In genomic region chr17:65290041-65290440, GRCh38 we compare ENCODE assay signal across 29 cellular contexts.
"Had no signal": no experiment of that assay in that cellular context is flagged by ENCODE, and none has a peak within 500 bp of the region (broad histone marks: within the 10 kb centered on the region; RNA-seq: fewer than 3 reads in every experiment).

No MANE protein-coding gene starts in this region.

- ATAC-seq: activated CD4-positive, CD25-positive, alpha-beta regulatory T cell treated with anti-CD3 and anti-CD28 coated beads, Interleukin-2, amount 50 U/mL, for 24 hours; stimulated activated effector memory CD8-positive, alpha-beta T cell treated with anti-CD3 and anti-CD28 coated beads, Interleukin-12 subunit alpha, Interleukin-12 subunit beta, amount 100 ng/mL, for 72 hours had no signal

- H3K4me3 Mint-ChIP-seq: activated naive CD4-positive, alpha-beta T cell treated with anti-CD3 and anti-CD28 coated beads for 36 hours; activated naive CD8-positive, alpha-beta T cell treated with anti-CD3 and anti-CD28 coated beads for 36 hours; naive B cell; stimulated activated effector memory CD8-positive, alpha-beta T cell treated with anti-CD3 and anti-CD28 coated beads, Interleukin-12 subunit alpha, Interleukin-12 subunit beta, amount 100 ng/mL, for 72 hours; stimulated activated naive CD8-positive, alpha-beta T cell treated with anti-CD3 and anti-CD28 coated beads, Interleukin-15, Interleukin-2, amounts not matched to agents 100 ng/mL and 50 ng/mL, for 24 hours; T-helper 2 cell treated with Interferon-gamma antibody and Interleukin-4, amounts not matched to agents 5 μg/mL and 100 μg/mL, for 36 hours had no signal

- H3K36me3 ChIP-seq: adrenal gland, gastroesophageal sphincter, left ventricle myocardium inferior, ovary, right lobe of liver, upper lobe of left lung, vagina had no signal

- H3K27me3 ChIP-seq: adrenal gland, body of pancreas, gastroesophageal sphincter, ovary, right lobe of liver, upper lobe of left lung, vagina had no signal

- H3K9me3 Mint-ChIP-seq: activated naive CD4-positive, alpha-beta T cell treated with anti-CD3 and anti-CD28 coated beads for 36 hours; activated naive CD8-positive, alpha-beta T cell treated with anti-CD3 and anti-CD28 coated beads for 36 hours; stimulated activated effector memory CD8-positive, alpha-beta T cell treated with anti-CD3 and anti-CD28 coated beads, Interleukin-12 subunit alpha, Interleukin-12 subunit beta, amount 100 ng/mL, for 72 hours; stimulated activated naive CD8-positive, alpha-beta T cell treated with anti-CD3 and anti-CD28 coated beads, Interleukin-15, Interleukin-2, amounts not matched to agents 100 ng/mL and 50 ng/mL, for 24 hours; T-helper 2 cell treated with Interferon-gamma antibody and Interleukin-4, amounts not matched to agents 5 μg/mL and 100 μg/mL, for 36 hours had no signal

- DNase-seq: activated CD4-positive, alpha-beta T cell treated with anti-CD3 and anti-CD28 coated beads for 48 hours; activated CD4-positive, alpha-beta T cell treated with anti-CD3 and anti-CD28 coated beads, Interleukin-2, amount 50 U/mL, for 48 hours; activated effector memory CD4-positive, alpha-beta T cell treated with anti-CD3 and anti-CD28 coated beads, Interleukin-2, amount 50 U/mL, for 16 hours; activated naive CD4-positive, alpha-beta T cell treated with anti-CD3 and anti-CD28 coated beads for 36 hours; activated naive CD8-positive, alpha-beta T cell treated with anti-CD3 and anti-CD28 coated beads for 36 hours; adrenal gland; aorta; effector CD8-positive, alpha-beta T cell; hypothalamus; kidney glomerular epithelial cell; left ventricle myocardium inferior; naive B cell; ovary; stimulated activated CD4-positive, alpha-beta T cell treated with anti-CD3 and anti-CD28 coated beads, Interleukin-12 subunit alpha, Interleukin-12 subunit beta, amount 100 ng/mL, for 4 hours; stimulated activated CD4-positive, alpha-beta T cell treated with anti-CD3 and anti-CD28 coated beads, Interleukin-4, amount 100 ng/mL, for 1 hour; substantia nigra; T-helper 1 cell; upper lobe of left lung had no signal

- H3K9me3 ChIP-seq: adrenal gland, body of pancreas, ovary, right lobe of liver, upper lobe of left lung, vagina had no signal

- H3K27ac Mint-ChIP-seq: activated naive CD4-positive, alpha-beta T cell treated with anti-CD3 and anti-CD28 coated beads for 36 hours; activated naive CD8-positive, alpha-beta T cell treated with anti-CD3 and anti-CD28 coated beads for 36 hours; naive B cell; progenitor cell of endocrine pancreas; stimulated activated naive CD8-positive, alpha-beta T cell treated with anti-CD3 and anti-CD28 coated beads, Interleukin-15, Interleukin-2, amounts not matched to agents 100 ng/mL and 50 ng/mL, for 24 hours; T-helper 2 cell treated with Interferon-gamma antibody and Interleukin-4, amounts not matched to agents 5 μg/mL and 100 μg/mL, for 36 hours had no signal

- FAIRE-seq: colon had no signal

- H3K4me1 ChIP-seq: adrenal gland, left ventricle myocardium inferior, right lobe of liver had no signal

- H3K27me3 Mint-ChIP-seq: stimulated activated naive CD8-positive, alpha-beta T cell treated with anti-CD3 and anti-CD28 coated beads, Interleukin-15, Interleukin-2, amounts not matched to agents 100 ng/mL and 50 ng/mL, for 24 hours had no signal

- H3K36me3 Mint-ChIP-seq: activated naive CD8-positive, alpha-beta T cell treated with anti-CD3 and anti-CD28 coated beads for 36 hours; naive B cell; stimulated activated effector memory CD8-positive, alpha-beta T cell treated with anti-CD3 and anti-CD28 coated beads, Interleukin-12 subunit alpha, Interleukin-12 subunit beta, amount 100 ng/mL, for 72 hours had no signal

- H3K27ac ChIP-seq: adrenal gland, body of pancreas, gastroesophageal sphincter, left ventricle myocardium inferior, ovary, right lobe of liver, upper lobe of left lung, vagina had no signal

- H3K4me3 ChIP-seq: adrenal gland, body of pancreas, gastroesophageal sphincter, left ventricle myocardium inferior, lung, ovary, right lobe of liver, upper lobe of left lung, vagina had no signal
